Comparison of ENCODE assay signal across 8 cellular contexts in genomic region chr10:14878266-14879054, GRCh38. TPM values are rescaled to one million over a fixed set of nuclear protein-coding genes. Genes with fewer than 3 reads are reported as not detected.
A peak's percentile ranks its signal among the peaks of the same experiment; 100 is the strongest.
DNase-seq lines count a peak whose midpoint lies in the region; ATAC-seq, FAIRE-seq and TF ChIP-seq lines count a peak whose summit lies in the region.

Gene SUV39H2, plus strand, starts transcription at chr10:14878866. Its CDS starts 23 bp downstream, at chr10:14878889.

- WGBS in tibial nerve, 2 donors = 0 to 1% methylated on average over 43 of the region's 92 CpGs

- no peaks in the 10 kb centered on the region for H3K27me3 ChIP-seq in cardiac muscle cell
- H3K27me3 ChIP-seq in parathyroid adenoma (ENCODE audit: control insufficient read depth, insufficient read depth, low read length) = no peaks in the 10 kb centered on the region
- no peaks in the 10 kb centered on the region for H3K27me3 ChIP-seq in tibial nerve

- peaks cover 37% of the 10 kb centered on the region for H3K4me1 Mint-ChIP-seq in activated naive CD8-positive, alpha-beta T cell treated with anti-CD3 and anti-CD28 coated beads, Interleukin-2, amount 50 U/mL, for 24 hours

- DNase-seq in GM12892 (ENCODE audit: insufficient read length) (peak; percentile 97), NCI-H1436 (lab: John Stamatoyannopoulos, UW) (peak; percentile 90), SW480 (ENCODE audit: low spot score) (peak; percentile 90), cardiac muscle cell (ENCODE audit: low read depth in 1 of 2, low spot score in 1 of 2) (peak; percentile 97 to 98), tibial nerve (ENCODE audit: low spot score in 2 of 2) (peak; percentile 89 to 91)
- peak; percentile 95 for DNase-seq in activated naive CD8-positive, alpha-beta T cell treated with anti-CD3 and anti-CD28 coated beads, Interleukin-2, amount 50 U/mL, for 24 hours

- H2AFZ ChIP-seq in parathyroid adenoma = peak within 1 kb of the TSS; percentile 96

- TF ChIP-seq CTCF in cardiac muscle cell (IDR thresholded peaks at IDR 0.05; ENCODE audit: low read depth, low read length) (no peak), parathyroid adenoma (IDR thresholded peaks at IDR 0.05) (no peak), tibial nerve (IDR thresholded peaks at IDR 0.05) (peak in 3 of 5 experiments; percentile 9 to 53 (median 32))

- peak; percentile 84; the same call in 1 of the 2 replicates for TF ChIP-seq POLR2A in GM12892 (IDR thresholded peaks at IDR 0.05; ENCODE audit: low read depth, low read length)
- TF ChIP-seq POLR2A in tibial nerve (IDR thresholded peaks at IDR 0.05) = peak; percentile 38 to 84

- H3K4me1 ChIP-seq in cardiac muscle cell (ENCODE audit: low read depth) = peaks cover 11% of the 10 kb centered on the region
- peaks cover 10% of the 10 kb centered on the region for H3K4me1 ChIP-seq in parathyroid adenoma
- H3K4me1 ChIP-seq in tibial nerve = peaks cover 0 to 28% (median 5%) of the 10 kb centered on the region in 4 donors

- peak within 1 kb of the TSS; percentile 91 for H3K27ac Mint-ChIP-seq in activated naive CD8-positive, alpha-beta T cell treated with anti-CD3 and anti-CD28 coated beads, Interleukin-2, amount 50 U/mL, for 24 hours

- H3K27ac ChIP-seq in cardiac muscle cell = peak within 1 kb of the TSS; percentile 85
- peak within 1 kb of the TSS; percentile 89 for H3K27ac ChIP-seq in parathyroid adenoma
- peak within 1 kb of the TSS; percentile 93 to 98 (median 95) for H3K27ac ChIP-seq in tibial nerve

- peak within 1 kb of the TSS; percentile 94 for H3K4me3 Mint-ChIP-seq in activated naive CD8-positive, alpha-beta T cell treated with anti-CD3 and anti-CD28 coated beads, Interleukin-2, amount 50 U/mL, for 24 hours

- peak in 1 of 2 donors; percentile 95 for TF ChIP-seq EP300 in tibial nerve (IDR thresholded peaks at IDR 0.05)

- H3K9me3 ChIP-seq in cardiac muscle cell (ENCODE audit: low read depth) (no peaks in the 10 kb centered on the region), parathyroid adenoma (ENCODE audit: control insufficient read depth, low read length) (no peaks in the 10 kb centered on the region), tibial nerve (no peaks in the 10 kb centered on the region)

- H3K4me3 ChIP-seq in cardiac muscle cell = peak within 1 kb of the TSS; percentile 84
- H3K4me3 ChIP-seq in parathyroid adenoma (ENCODE audit: low read depth, low read length) = peak within 1 kb of the TSS; percentile 94
- peak within 1 kb of the TSS; percentile 62 to 98 (median 86) for H3K4me3 ChIP-seq in tibial nerve

- peaks cover 30% of the 10 kb centered on the region for H3K36me3 Mint-ChIP-seq in activated naive CD8-positive, alpha-beta T cell treated with anti-CD3 and anti-CD28 coated beads, Interleukin-2, amount 50 U/mL, for 24 hours (ENCODE audit: low read depth)

- H3K36me3 ChIP-seq in cardiac muscle cell = no peaks in the 10 kb centered on the region
- H3K36me3 ChIP-seq in parathyroid adenoma (ENCODE audit: control insufficient read depth, insufficient read depth, low read length) = no peaks in the 10 kb centered on the region
- H3K36me3 ChIP-seq in tibial nerve = no peaks in the 10 kb centered on the region

- FAIRE-seq in GM12892 (lab: Jason Lieb, UNC) = peak; percentile 98

- peaks cover 3% of the 10 kb centered on the region for H3K79me2 ChIP-seq in parathyroid adenoma

- no peaks in the 10 kb centered on the region for H3K27me3 Mint-ChIP-seq in activated naive CD8-positive, alpha-beta T cell treated with anti-CD3 and anti-CD28 coated beads, Interleukin-2, amount 50 U/mL, for 24 hours

- no peaks in the 10 kb centered on the region for H3K9me3 Mint-ChIP-seq in activated naive CD8-positive, alpha-beta T cell treated with anti-CD3 and anti-CD28 coated beads, Interleukin-2, amount 50 U/mL, for 24 hours

- peak; percentile 90 for ATAC-seq in HG02840 (IDR thresholded peaks at IDR 0.05; ENCODE audit: low FRiP score, unreplicated experiment)
- ATAC-seq in activated naive CD8-positive, alpha-beta T cell treated with anti-CD3 and anti-CD28 coated beads, Interleukin-2, amount 50 U/mL, for 24 hours = peak; percentile 96

- H3K4me2 ChIP-seq in parathyroid adenoma (ENCODE audit: low read length) = peak within 1 kb of the TSS; percentile 81

- peak within 1 kb of the TSS; percentile 86 for H3K9ac ChIP-seq in parathyroid adenoma

RNA-seq across cellular contexts. Expression of gene SUV39H2, which starts in this region (rescaled TPM):
- polyA plus RNA-seq in GM12892 (2012; ENCODE audit: missing spikeins) = 19.8 TPM
- total RNA-seq in cardiac muscle cell = 6.9 and 10.6 TPM in 2 replicates
- 12.4 and 20.4 TPM in 2 replicates for polyA plus RNA-seq in cardiac muscle cell
- total RNA-seq in tibial nerve = 1 to 10 TPM; 2.2 to 4.4 (median 3.0) TPM

Comparison
In these comparisons a context has a peak if more than half of its experiments do, and no peak if none do; other contexts are left out.
1. Peak in every context shown above with its lines: DNase-seq, ATAC-seq, H3K4me3 ChIP-seq and H3K27ac ChIP-seq.
2. CTCF ChIP-seq: peak in tibial nerve (3 of 5); none in cardiac muscle cell (single experiment) and parathyroid adenoma (single experiment).